13 cellular contexts compared by ENCODE assay signal in the genomic region with DNA sequence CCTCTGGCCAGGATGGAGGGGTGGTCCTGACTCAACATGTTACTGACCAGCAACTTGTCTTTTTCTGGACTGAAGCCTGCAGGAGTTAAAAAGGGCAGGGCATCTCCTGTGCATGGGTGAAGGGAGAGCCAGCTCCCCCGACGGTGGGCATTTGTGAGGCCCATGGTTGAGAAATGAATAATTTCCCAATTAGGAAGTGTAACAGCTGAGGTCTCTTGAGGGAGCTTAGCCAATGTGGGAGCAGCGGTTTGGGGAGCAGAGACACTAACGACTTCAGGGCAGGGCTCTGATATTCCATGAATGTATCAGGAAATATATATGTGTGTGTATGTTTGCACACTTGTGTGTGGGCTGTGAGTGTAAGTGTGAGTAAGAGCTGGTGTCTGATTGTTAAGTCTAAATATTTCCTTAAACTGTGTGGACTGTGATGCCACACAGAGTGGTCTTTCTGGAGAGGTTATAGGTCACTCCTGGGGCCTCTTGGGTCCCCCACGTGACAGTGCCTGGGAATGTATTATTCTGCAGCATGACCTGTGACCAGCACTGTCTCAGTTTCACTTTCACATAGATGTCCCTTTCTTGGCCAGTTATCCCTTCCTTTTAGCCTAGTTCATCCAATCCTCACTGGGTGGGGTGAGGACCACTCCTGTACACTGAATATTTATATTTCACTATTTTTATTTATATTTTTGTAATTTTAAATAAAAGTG. TPM values are rescaled to one million over a fixed set of nuclear protein-coding genes. Genes with fewer than 3 reads are reported as not detected.
DNase-seq lines count a peak whose midpoint lies in the region; ATAC-seq, FAIRE-seq and TF ChIP-seq lines count a peak whose summit lies in the region.
"Had no signal": no experiment of that assay in that cellular context is flagged by ENCODE, and none has a peak within 500 bp of the region (broad histone marks: within the 10 kb centered on the region; RNA-seq: fewer than 3 reads in every experiment).

No MANE protein-coding gene starts in this region.

- peaks cover 0 to 12% (median 0%) of the 10 kb centered on the region in 12 donors for H3K9me3 ChIP-seq in heart left ventricle
- H3K9me3 ChIP-seq in K562 (replicated peaks; ENCODE audit: control insufficient read depth, insufficient read depth, low read depth, low read length): no peaks in the 10 kb centered on the region; the same call in 1 of the 2 replicates
- H3K9me3 ChIP-seq in right lobe of liver: no peaks in the 10 kb centered on the region
- H3K9me3 ChIP-seq in uterus: no peaks in the 10 kb centered on the region

- TF ChIP-seq POLR2A in heart left ventricle (IDR thresholded peaks at IDR 0.05): no peak
- no peak for TF ChIP-seq POLR2A in K562 (conservative IDR thresholded peaks at IDR 0.05)
- TF ChIP-seq POLR2A in right lobe of liver (IDR thresholded peaks at IDR 0.05): no peak
- no peak for TF ChIP-seq POLR2A in uterus (IDR thresholded peaks at IDR 0.05)

- H3K4me1 ChIP-seq in heart left ventricle: peaks cover 0 to 69% (median 20%) of the 10 kb centered on the region in 12 donors
- peaks cover 8 to 10% of the 10 kb centered on the region in 2 experiments; a peak in 4 of 5 replicates for H3K4me1 ChIP-seq in K562 (replicated peaks in 1 of 2; ENCODE audit: control insufficient read depth in 2 of 2, insufficient read depth in 2 of 2, low read length in 2 of 2)
- H3K4me1 ChIP-seq in right lobe of liver: peaks cover 0 to 5% (median 0%) of the 10 kb centered on the region in 4 donors
- peaks cover 0 to 9% of the 10 kb centered on the region in 2 donors for H3K4me1 ChIP-seq in uterus

- H3K36me3 ChIP-seq in heart left ventricle (peaks cover 0 to 44% (median 29%) of the 10 kb centered on the region in 9 donors), K562 (ENCODE audit: control insufficient read depth, insufficient read depth, low read length) (peaks cover 15% of the 10 kb centered on the region; the same call in 1 of the 3 replicates), right lobe of liver (no peaks in the 10 kb centered on the region), uterus (no peaks in the 10 kb centered on the region)

- CTCF ChIA-PET in K562 (lab: Yijun Ruan, JAX; ENCODE audit: low intra/inter-chr PET ratio): no interaction called here

- no peak for TF ChIP-seq EP300 in K562 (IDR thresholded peaks at IDR 0.05; ENCODE audit: low read length)

- peak overlapping the region; percentile 34; the same call in 1 of the 2 replicates for H2AFZ ChIP-seq in K562 (ENCODE audit: low read depth, low read length)

- no peaks in the 10 kb centered on the region for H3K9me1 ChIP-seq in K562 (ENCODE audit: control insufficient read depth, insufficient read depth, low read length)

- H3K4me2 ChIP-seq in K562 (ENCODE audit: insufficient read depth, low read length): no peak overlapping the region

- 46 to 67% (median 60%) methylated on average over 5 of the region's 5 CpGs for WGBS in heart left ventricle, 4 donors
- 47% methylated on average over 5 of the region's 5 CpGs for WGBS in K562 (ENCODE audit: insufficient coverage, low coverage, missing lambda C conversion rate)
- WGBS in right lobe of liver (ENCODE audit: insufficient coverage, low coverage, low lambda C conversion rate, missing lambda C conversion rate): 48% methylated on average over 5 of the region's 5 CpGs

- peak in 3 of 4 donors; percentile 22 to 67 (median 23) for ATAC-seq in heart left ventricle
- ATAC-seq in K562: peak; percentile 62
- ATAC-seq in right lobe of liver: peak; percentile 71 to 86 (median 79)
- no peak for ATAC-seq in HG02571 (IDR thresholded peaks at IDR 0.05; ENCODE audit: unreplicated experiment)

- DNase-seq in heart left ventricle (no peak), cardiac septum (ENCODE audit: low spot score) (no peak), K562 (ENCODE audit: extremely low read depth in 1 of 4, low spot score in 3 of 4) (peak in 2 of 4 experiments; percentile 27 to 35), right lobe of liver (no peak), uterus (no peak), hepatic stellate cell (ENCODE audit: low spot score) (no peak), T-helper 1 cell (no peak)
- DNase-seq: activated naive CD4-positive, alpha-beta T cell treated with anti-CD3 and anti-CD28 coated beads, Interleukin-2, amount 50 U/mL, for 16 hours; dermis blood vessel endothelial cell; glutamatergic neuron; NCI-H1436; retina had no signal

- TF ChIP-seq RAD21 in K562 (CRISPR knock-in tag; conservative IDR thresholded peaks at IDR 0.05 in 1 of 2, IDR thresholded peaks at IDR 0.05 in 1 of 2): no peak

- intact Hi-C loops in heart left ventricle (cut with DNase I) (no loop called here), cardiac septum (cut with DNase I) (no loop called here), K562 (cut with micrococcal nuclease) (no loop called here), right lobe of liver (cut with DNase I) (no loop called here), uterus (cut with DNase I; ENCODE audit: low total_unique reads) (no loop called here)

- H3K4me3 ChIP-seq in heart left ventricle (no peak overlapping the region), K562 (no peak overlapping the region), right lobe of liver (no peak overlapping the region), uterus (no peak overlapping the region)

- H3K27me3 ChIP-seq in heart left ventricle (no peaks in the 10 kb centered on the region), K562 (ENCODE audit: control insufficient read depth in 2 of 2, insufficient read depth in 2 of 2, low read length in 2 of 2) (no peaks in the 10 kb centered on the region; a peak in 1 of 5 replicates), right lobe of liver (no peaks in the 10 kb centered on the region), uterus (no peaks in the 10 kb centered on the region)

- in situ Hi-C loops in K562 (cut with MboI): no loop called here

- no peak for TF ChIP-seq CTCF in heart left ventricle (IDR thresholded peaks at IDR 0.05)
- TF ChIP-seq CTCF in K562 (IDR thresholded peaks at IDR 0.05 in 2 of 3, conservative IDR thresholded peaks at IDR 0.05 in 1 of 3; ENCODE audit: insufficient read depth in 2 of 3, low read depth in 1 of 3, low read length in 3 of 3): no peak
- TF ChIP-seq CTCF in right lobe of liver (IDR thresholded peaks at IDR 0.05): no peak
- no peak for TF ChIP-seq CTCF in uterus (IDR thresholded peaks at IDR 0.05)

- H4K20me1 ChIP-seq in K562 (replicated peaks; ENCODE audit: control insufficient read depth, insufficient read depth, low read length): no peaks in the 10 kb centered on the region

- POLR2A ChIA-PET in K562 (lab: Yijun Ruan, JAX): interaction anchor here (0.6 to 1.7 kb wide), 4 partner anchors 11 to 162 kb away, joined by 3 to 5 read pairs (median 3); no protein-coding TSS in a partner anchor

- H3K27ac ChIP-seq in heart left ventricle: peak overlapping the region in 7 of 12 donors; percentile 4 to 53 (median 37)
- H3K27ac ChIP-seq in K562 (ENCODE audit: extremely low read depth, low read depth, low read length): no peak overlapping the region
- no peak overlapping the region for H3K27ac ChIP-seq in right lobe of liver
- peak overlapping the region; percentile 1 to 16 for H3K27ac ChIP-seq in uterus

- no peak overlapping the region; a peak in 1 of 4 replicates for H3K9ac ChIP-seq in K562 (ENCODE audit: insufficient read depth in 1 of 2, low read depth in 2 of 2, low read length in 2 of 2)

- no TSS peak for BruUV-seq in K562 (replicated peaks; lab: Mats Ljungman, UMichigan)

- peak; percentile 19 for FAIRE-seq in K562 (lab: Jason Lieb, UNC)

- no peaks in the 10 kb centered on the region for H3K79me2 ChIP-seq in K562 (ENCODE audit: control insufficient read depth, insufficient read depth, low read length)

RNA-seq across cellular contexts. Expression of gene PLAU, which starts 6.0 kb away (rescaled TPM):
- total RNA-seq in heart left ventricle (10 to 100 TPM in 5 of 9 donors, 1 to 10 TPM in 4; 7.8 to 68.1 (median 10.3) TPM), cardiac septum (15.3 TPM), K562 (2014; rRNA removed) (2.1 and 2.9 TPM in 2 replicates), K562 (2014; rRNA removed; fragmentation: Illumina TruSeq; extraction: Trizol) (3.2 and 3.3 TPM in 2 replicates), K562 (2015; rRNA removed; fragmentation: Illumina TruSeq; extraction: Trizol) (16.9 and 17.5 TPM in 2 replicates), K562 (2021) (4.1 and 4.4 TPM in 2 replicates), right lobe of liver (1 to 10 TPM in 2 of 6 experiments, under 1 TPM in 4; 0.24 to 4.3 (median 0.87) TPM), uterus (10 to 100 TPM in 2 of 4 donors, 1 to 10 TPM in 2; 1.8 to 15.3 (median 9.0) TPM)
- polyA plus RNA-seq in heart left ventricle (10 to 100 TPM in 1 of 2 donors, 1 to 10 TPM in 1; 3.3 to 11.8 TPM), K562 (2011; rRNA removed) (3.4 and 5.8 TPM in 2 replicates), K562 (2014; fragmentation: Illumina TruSeq; extraction: Trizol) (4.6 and 4.9 TPM in 2 replicates), K562 (2014; fragmentation: Nextera tagmentation; extraction: Ambion mirVana) (1 to 10 TPM; 2.3 to 2.5 TPM), K562 (2014; rRNA removed) (2.6 and 4.2 TPM in 2 replicates)
- 2.8 and 5.6 TPM in 2 replicates for total RNA-seq in K562 (2011; cell fraction: chromatin; rRNA removed; ENCODE audit: low replicate concordance)
- 4.2 and 6.7 TPM in 2 replicates for total RNA-seq in K562 (2011; cell fraction: nucleolus; rRNA removed)
- 4.4 and 4.9 TPM in 2 replicates for total RNA-seq in K562 (2011; cell fraction: nucleoplasm; rRNA removed)
- 3.7 and 8.0 TPM in 2 replicates for polyA plus RNA-seq in K562 (2011; cell fraction: cytosol; rRNA removed)
- polyA plus RNA-seq in K562 (2011; cell fraction: nucleus; rRNA removed): 11.6 and 17.7 TPM in 2 replicates
- 11.2 and 47.9 TPM in 2 replicates for polyA plus RNA-seq in K562 (2012)
- polyA minus RNA-seq in K562 (2011; rRNA and poly(A)+ RNA removed): 2.6 and 3.6 TPM in 2 replicates
- 1.6 and 4.6 TPM in 2 replicates for polyA minus RNA-seq in K562 (2011; cell fraction: cytosol; rRNA and poly(A)+ RNA removed)
- 1.6 and 3.4 TPM in 2 replicates for polyA minus RNA-seq in K562 (2011; cell fraction: nucleus; rRNA and poly(A)+ RNA removed)

RNA-seq across cellular contexts. Expression of gene CAMK2G, which starts 42.6 kb away (rescaled TPM):
- total RNA-seq in heart left ventricle: 10 to 100 TPM; 10.4 to 18.6 (median 14.7) TPM
- polyA plus RNA-seq in heart left ventricle: 10 to 100 TPM in 1 of 2 donors, 1 to 10 TPM in 1; 8.0 to 11.3 TPM
- total RNA-seq in cardiac septum: 12.7 TPM
- total RNA-seq in K562 (2011; cell fraction: chromatin; rRNA removed; ENCODE audit: low replicate concordance): 79.9 and 93.7 TPM in 2 replicates
- 44.9 and 53.3 TPM in 2 replicates for total RNA-seq in K562 (2011; cell fraction: nucleolus; rRNA removed)
- total RNA-seq in K562 (2011; cell fraction: nucleoplasm; rRNA removed): 65.0 and 92.5 TPM in 2 replicates
- total RNA-seq in K562 (2014; rRNA removed): 23.4 and 26.7 TPM in 2 replicates
- 22.3 and 25.1 TPM in 2 replicates for total RNA-seq in K562 (2014; rRNA removed; fragmentation: Illumina TruSeq; extraction: Trizol)
- total RNA-seq in K562 (2015; rRNA removed; fragmentation: Illumina TruSeq; extraction: Trizol): 32.2 and 33.2 TPM in 2 replicates
- total RNA-seq in K562 (2021): 29.5 and 32.6 TPM in 2 replicates
- 37.5 and 41.6 TPM in 2 replicates for polyA plus RNA-seq in K562 (2011; rRNA removed)
- polyA plus RNA-seq in K562 (2011; cell fraction: cytosol; rRNA removed): 33.0 and 39.7 TPM in 2 replicates
- polyA plus RNA-seq in K562 (2011; cell fraction: nucleus; rRNA removed): 69.4 and 73.5 TPM in 2 replicates
- 27.5 and 30.5 TPM in 2 replicates for polyA plus RNA-seq in K562 (2012)
- polyA plus RNA-seq in K562 (2014; fragmentation: Illumina TruSeq; extraction: Trizol): 35.5 and 37.9 TPM in 2 replicates
- 10 to 100 TPM in 1 of 2 experiments, 1 to 10 TPM in 1; 9.0 to 10.4 TPM for polyA plus RNA-seq in K562 (2014; fragmentation: Nextera tagmentation; extraction: Ambion mirVana)
- polyA plus RNA-seq in K562 (2014; rRNA removed): 36.2 and 37.2 TPM in 2 replicates
- 31.1 and 31.9 TPM in 2 replicates for polyA minus RNA-seq in K562 (2011; rRNA and poly(A)+ RNA removed)
- polyA minus RNA-seq in K562 (2011; cell fraction: cytosol; rRNA and poly(A)+ RNA removed): 18.9 and 20.7 TPM in 2 replicates
- 25.0 and 38.0 TPM in 2 replicates for polyA minus RNA-seq in K562 (2011; cell fraction: nucleus; rRNA and poly(A)+ RNA removed)
- total RNA-seq in right lobe of liver: 10 to 100 TPM in 2 of 6 experiments, 1 to 10 TPM in 4; 8.3 to 10.7 (median 9.4) TPM
- 10 to 100 TPM; 17.9 to 79.9 (median 40.0) TPM for total RNA-seq in uterus

Comparison
In these comparisons a context has a peak if more than half of its experiments do, and no peak if none do; other contexts are left out.
1. H3K27ac ChIP-seq: peak in heart left ventricle (7 of 12) and uterus (2 of 2); none in K562 (single experiment) and right lobe of liver (0 of 3).